1 cellular context compared by ENCODE assay signal in genomic region chr5:43320846-43321245, GRCh38.
TF ChIP-seq lines count a peak whose summit lies in the region.

No MANE protein-coding gene starts in this region.

TF ChIP-seq in K562, 482 proteins besides CTCF, POLR2A, EP300 and RAD21 (continued from another document and continues in another):
- TF ChIP-seq, protein P1, sequence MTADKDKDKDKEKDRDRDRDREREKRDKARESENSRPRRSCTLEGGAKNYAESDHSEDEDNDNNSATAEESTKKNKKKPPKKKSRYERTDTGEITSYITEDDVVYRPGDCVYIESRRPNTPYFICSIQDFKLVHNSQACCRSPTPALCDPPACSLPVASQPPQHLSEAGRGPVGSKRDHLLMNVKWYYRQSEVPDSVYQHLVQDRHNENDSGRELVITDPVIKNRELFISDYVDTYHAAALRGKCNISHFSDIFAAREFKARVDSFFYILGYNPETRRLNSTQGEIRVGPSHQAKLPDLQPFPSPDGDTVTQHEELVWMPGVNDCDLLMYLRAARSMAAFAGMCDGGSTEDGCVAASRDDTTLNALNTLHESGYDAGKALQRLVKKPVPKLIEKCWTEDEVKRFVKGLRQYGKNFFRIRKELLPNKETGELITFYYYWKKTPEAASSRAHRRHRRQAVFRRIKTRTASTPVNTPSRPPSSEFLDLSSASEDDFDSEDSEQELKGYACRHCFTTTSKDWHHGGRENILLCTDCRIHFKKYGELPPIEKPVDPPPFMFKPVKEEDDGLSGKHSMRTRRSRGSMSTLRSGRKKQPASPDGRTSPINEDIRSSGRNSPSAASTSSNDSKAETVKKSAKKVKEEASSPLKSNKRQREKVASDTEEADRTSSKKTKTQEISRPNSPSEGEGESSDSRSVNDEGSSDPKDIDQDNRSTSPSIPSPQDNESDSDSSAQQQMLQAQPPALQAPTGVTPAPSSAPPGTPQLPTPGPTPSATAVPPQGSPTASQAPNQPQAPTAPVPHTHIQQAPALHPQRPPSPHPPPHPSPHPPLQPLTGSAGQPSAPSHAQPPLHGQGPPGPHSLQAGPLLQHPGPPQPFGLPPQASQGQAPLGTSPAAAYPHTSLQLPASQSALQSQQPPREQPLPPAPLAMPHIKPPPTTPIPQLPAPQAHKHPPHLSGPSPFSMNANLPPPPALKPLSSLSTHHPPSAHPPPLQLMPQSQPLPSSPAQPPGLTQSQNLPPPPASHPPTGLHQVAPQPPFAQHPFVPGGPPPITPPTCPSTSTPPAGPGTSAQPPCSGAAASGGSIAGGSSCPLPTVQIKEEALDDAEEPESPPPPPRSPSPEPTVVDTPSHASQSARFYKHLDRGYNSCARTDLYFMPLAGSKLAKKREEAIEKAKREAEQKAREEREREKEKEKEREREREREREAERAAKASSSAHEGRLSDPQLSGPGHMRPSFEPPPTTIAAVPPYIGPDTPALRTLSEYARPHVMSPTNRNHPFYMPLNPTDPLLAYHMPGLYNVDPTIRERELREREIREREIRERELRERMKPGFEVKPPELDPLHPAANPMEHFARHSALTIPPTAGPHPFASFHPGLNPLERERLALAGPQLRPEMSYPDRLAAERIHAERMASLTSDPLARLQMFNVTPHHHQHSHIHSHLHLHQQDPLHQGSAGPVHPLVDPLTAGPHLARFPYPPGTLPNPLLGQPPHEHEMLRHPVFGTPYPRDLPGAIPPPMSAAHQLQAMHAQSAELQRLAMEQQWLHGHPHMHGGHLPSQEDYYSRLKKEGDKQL (CRISPR knock-in tag; IDR thresholded peaks at IDR 0.05; ENCODE audit: borderline replicate concordance) = no peak
- no peak for TF ChIP-seq MCM3 (IDR thresholded peaks at IDR 0.05)
- TF ChIP-seq, protein P2, sequence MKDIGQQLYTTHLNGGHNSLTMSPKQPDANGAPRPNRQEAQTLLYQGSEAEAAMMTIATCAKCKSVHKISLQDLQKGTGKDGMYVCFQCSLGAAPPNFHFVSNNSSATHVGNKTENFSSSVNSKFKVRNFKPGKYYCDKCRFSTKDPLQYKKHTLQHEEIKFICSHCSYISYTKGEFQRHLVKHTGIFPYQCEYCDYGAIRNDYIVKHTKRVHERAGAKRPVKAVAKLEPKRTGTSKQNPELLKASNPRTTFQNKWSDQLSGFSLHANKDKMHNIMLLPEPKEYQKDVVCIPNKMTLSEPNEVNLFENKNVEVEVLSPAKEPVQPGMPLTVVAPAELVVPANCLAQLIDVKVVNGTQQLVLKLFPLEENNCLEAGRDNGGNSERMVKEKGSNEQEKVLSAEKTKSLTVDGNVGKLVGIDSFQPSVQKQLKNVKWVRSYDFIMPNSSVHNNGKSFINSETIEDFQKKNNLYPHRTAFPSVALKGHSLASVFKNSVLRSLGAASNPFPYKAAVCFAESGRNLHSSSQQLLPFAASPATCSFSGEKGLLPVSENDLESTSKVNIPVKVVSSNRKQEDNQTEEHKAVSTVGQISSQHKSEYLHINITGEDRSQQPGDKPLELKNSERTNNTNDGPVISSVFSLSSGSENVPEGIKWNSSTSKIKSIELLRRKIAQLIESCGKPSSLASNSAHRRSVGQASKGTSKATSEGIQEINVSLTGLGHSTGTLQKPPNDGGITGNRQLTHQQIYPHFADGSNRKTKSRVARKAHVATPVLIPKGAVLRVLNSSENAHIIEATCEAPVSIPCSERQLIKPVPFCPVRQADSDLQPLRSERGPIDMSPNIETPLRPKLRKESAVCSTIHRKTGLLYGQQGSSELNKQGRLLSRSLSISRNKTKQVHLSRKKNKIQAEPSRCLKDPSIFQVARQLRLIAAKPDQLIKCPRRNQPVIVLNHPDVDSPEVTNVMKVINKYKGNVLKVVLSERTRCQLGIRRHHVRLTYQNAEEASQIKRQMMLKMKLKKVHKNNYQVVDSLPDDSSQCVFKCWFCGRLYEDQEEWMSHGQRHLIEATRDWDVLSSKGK (CRISPR knock-in tag; IDR thresholded peaks at IDR 0.05) = no peak
- TF ChIP-seq, protein P3, sequence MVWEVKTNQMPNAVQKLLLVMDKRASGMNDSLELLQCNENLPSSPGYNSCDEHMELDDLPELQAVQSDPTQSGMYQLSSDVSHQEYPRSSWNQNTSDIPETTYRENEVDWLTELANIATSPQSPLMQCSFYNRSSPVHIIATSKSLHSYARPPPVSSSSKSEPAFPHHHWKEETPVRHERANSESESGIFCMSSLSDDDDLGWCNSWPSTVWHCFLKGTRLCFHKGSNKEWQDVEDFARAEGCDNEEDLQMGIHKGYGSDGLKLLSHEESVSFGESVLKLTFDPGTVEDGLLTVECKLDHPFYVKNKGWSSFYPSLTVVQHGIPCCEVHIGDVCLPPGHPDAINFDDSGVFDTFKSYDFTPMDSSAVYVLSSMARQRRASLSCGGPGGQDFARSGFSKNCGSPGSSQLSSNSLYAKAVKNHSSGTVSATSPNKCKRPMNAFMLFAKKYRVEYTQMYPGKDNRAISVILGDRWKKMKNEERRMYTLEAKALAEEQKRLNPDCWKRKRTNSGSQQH (CRISPR knock-in tag; IDR thresholded peaks at IDR 0.05) = no peak
- no peak for TF ChIP-seq GABPB1 (CRISPR knock-in tag; IDR thresholded peaks at IDR 0.05)
- TF ChIP-seq, protein P4, sequence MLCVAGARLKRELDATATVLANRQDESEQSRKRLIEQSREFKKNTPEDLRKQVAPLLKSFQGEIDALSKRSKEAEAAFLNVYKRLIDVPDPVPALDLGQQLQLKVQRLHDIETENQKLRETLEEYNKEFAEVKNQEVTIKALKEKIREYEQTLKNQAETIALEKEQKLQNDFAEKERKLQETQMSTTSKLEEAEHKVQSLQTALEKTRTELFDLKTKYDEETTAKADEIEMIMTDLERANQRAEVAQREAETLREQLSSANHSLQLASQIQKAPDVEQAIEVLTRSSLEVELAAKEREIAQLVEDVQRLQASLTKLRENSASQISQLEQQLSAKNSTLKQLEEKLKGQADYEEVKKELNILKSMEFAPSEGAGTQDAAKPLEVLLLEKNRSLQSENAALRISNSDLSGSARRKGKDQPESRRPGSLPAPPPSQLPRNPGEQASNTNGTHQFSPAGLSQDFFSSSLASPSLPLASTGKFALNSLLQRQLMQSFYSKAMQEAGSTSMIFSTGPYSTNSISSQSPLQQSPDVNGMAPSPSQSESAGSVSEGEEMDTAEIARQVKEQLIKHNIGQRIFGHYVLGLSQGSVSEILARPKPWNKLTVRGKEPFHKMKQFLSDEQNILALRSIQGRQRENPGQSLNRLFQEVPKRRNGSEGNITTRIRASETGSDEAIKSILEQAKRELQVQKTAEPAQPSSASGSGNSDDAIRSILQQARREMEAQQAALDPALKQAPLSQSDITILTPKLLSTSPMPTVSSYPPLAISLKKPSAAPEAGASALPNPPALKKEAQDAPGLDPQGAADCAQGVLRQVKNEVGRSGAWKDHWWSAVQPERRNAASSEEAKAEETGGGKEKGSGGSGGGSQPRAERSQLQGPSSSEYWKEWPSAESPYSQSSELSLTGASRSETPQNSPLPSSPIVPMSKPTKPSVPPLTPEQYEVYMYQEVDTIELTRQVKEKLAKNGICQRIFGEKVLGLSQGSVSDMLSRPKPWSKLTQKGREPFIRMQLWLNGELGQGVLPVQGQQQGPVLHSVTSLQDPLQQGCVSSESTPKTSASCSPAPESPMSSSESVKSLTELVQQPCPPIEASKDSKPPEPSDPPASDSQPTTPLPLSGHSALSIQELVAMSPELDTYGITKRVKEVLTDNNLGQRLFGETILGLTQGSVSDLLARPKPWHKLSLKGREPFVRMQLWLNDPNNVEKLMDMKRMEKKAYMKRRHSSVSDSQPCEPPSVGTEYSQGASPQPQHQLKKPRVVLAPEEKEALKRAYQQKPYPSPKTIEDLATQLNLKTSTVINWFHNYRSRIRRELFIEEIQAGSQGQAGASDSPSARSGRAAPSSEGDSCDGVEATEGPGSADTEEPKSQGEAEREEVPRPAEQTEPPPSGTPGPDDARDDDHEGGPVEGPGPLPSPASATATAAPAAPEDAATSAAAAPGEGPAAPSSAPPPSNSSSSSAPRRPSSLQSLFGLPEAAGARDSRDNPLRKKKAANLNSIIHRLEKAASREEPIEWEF (CRISPR knock-in tag; IDR thresholded peaks at IDR 0.05) = peak; percentile 86; the same call in 1 of the 2 replicates
- 0 out of 2 replicates have a peak, but pooled peaks have one; percentile 62 for TF ChIP-seq ELF4 (CRISPR knock-in tag; IDR thresholded peaks at IDR 0.05)
- TF ChIP-seq ZFP1 (CRISPR knock-in tag; IDR thresholded peaks at IDR 0.05) = no peak
- peak; percentile 58; the same call in 1 of the 2 replicates for TF ChIP-seq ZNF644 (tag; IDR thresholded peaks at IDR 0.05; ENCODE audit: low read depth)
- TF ChIP-seq ARID2 (IDR thresholded peaks at IDR 0.05) = 0 out of 2 replicates have a peak, but pooled peaks have one; percentile 42
- TF ChIP-seq ERF (CRISPR knock-in tag; IDR thresholded peaks at IDR 0.05) = no peak
- TF ChIP-seq CXXC5 (CRISPR knock-in tag; IDR thresholded peaks at IDR 0.05) = peak; percentile 52; the same call in 1 of the 2 replicates
- TF ChIP-seq ZKSCAN3 (CRISPR knock-in tag; IDR thresholded peaks at IDR 0.05) = no peak
- TF ChIP-seq ZNF12 (CRISPR knock-in tag; IDR thresholded peaks at IDR 0.05) = no peak
- TF ChIP-seq HDAC8 (tag; IDR thresholded peaks at IDR 0.05) = no peak
- TF ChIP-seq FOXA1 (IDR thresholded peaks at IDR 0.05; ENCODE audit: borderline replicate concordance) = no peak
- TF ChIP-seq ZNF395 (CRISPR knock-in tag; IDR thresholded peaks at IDR 0.05) = peak; percentile 35; the same call in 1 of the 2 replicates
- TF ChIP-seq, protein P5, sequence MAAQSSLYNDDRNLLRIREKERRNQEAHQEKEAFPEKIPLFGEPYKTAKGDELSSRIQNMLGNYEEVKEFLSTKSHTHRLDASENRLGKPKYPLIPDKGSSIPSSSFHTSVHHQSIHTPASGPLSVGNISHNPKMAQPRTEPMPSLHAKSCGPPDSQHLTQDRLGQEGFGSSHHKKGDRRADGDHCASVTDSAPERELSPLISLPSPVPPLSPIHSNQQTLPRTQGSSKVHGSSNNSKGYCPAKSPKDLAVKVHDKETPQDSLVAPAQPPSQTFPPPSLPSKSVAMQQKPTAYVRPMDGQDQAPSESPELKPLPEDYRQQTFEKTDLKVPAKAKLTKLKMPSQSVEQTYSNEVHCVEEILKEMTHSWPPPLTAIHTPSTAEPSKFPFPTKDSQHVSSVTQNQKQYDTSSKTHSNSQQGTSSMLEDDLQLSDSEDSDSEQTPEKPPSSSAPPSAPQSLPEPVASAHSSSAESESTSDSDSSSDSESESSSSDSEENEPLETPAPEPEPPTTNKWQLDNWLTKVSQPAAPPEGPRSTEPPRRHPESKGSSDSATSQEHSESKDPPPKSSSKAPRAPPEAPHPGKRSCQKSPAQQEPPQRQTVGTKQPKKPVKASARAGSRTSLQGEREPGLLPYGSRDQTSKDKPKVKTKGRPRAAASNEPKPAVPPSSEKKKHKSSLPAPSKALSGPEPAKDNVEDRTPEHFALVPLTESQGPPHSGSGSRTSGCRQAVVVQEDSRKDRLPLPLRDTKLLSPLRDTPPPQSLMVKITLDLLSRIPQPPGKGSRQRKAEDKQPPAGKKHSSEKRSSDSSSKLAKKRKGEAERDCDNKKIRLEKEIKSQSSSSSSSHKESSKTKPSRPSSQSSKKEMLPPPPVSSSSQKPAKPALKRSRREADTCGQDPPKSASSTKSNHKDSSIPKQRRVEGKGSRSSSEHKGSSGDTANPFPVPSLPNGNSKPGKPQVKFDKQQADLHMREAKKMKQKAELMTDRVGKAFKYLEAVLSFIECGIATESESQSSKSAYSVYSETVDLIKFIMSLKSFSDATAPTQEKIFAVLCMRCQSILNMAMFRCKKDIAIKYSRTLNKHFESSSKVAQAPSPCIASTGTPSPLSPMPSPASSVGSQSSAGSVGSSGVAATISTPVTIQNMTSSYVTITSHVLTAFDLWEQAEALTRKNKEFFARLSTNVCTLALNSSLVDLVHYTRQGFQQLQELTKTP (IDR thresholded peaks at IDR 0.05; ENCODE audit: low read depth in 1 of 2, partially characterized antibody in 2 of 2) = peak in 1 of 2 experiments; percentile 73
- TF ChIP-seq PBX2 (CRISPR knock-in tag; IDR thresholded peaks at IDR 0.05; ENCODE audit: low read depth) = no peak
- TF ChIP-seq PBX2 (tag; conservative IDR thresholded peaks at IDR 0.05; ENCODE audit: low read depth) = peak; percentile 76
- TF ChIP-seq, protein P6, sequence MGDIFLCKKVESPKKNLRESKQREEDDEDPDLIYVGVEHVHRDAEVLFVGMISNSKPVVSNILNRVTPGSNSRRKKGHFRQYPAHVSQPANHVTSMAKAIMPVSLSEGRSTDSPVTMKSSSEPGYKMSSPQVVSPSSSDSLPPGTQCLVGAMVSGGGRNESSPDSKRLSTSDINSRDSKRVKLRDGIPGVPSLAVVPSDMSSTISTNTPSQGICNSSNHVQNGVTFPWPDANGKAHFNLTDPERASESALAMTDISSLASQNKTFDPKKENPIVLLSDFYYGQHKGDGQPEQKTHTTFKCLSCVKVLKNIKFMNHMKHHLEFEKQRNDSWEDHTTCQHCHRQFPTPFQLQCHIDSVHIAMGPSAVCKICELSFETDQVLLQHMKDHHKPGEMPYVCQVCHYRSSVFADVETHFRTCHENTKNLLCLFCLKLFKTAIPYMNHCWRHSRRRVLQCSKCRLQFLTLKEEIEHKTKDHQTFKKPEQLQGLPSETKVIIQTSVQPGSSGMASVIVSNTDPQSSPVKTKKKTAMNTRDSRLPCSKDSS (IDR thresholded peaks at IDR 0.05; ENCODE audit: low read depth, partially characterized antibody) = no peak
- TF ChIP-seq HNRNPUL1 (IDR thresholded peaks at IDR 0.05; ENCODE audit: low read length) = no peak
- peak; percentile 78; the same call in 1 of the 2 replicates for TF ChIP-seq CC2D1A (IDR thresholded peaks at IDR 0.05)
